In the genomic region with DNA sequence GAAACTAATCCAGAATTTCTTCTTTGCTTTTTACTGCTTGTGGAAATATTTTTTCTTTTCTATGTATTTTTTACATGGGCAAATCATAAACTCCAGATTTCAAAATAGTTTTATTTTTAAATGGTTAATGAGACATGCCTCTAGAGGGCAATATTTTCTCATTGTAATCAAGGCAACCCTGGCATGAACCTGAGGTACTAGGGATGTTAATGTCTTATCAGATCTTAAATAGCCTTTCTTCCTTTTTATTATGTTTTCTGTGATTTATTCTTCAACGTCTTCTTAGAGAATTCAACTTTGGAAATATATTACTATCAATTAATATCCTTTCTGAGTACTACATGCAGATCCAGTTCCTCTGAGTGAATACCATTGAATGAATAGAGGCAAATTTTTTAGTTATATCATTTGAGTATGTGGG, we compare ENCODE assay signal across 8 cellular contexts.
DNase-seq lines count a peak whose midpoint lies in the region; ATAC-seq, FAIRE-seq and TF ChIP-seq lines count a peak whose summit lies in the region.

No MANE protein-coding gene starts in this region.

- H3K9me3 ChIP-seq in A549, result no peaks in the 10 kb centered on the region
- H3K9me3 ChIP-seq in mammary epithelial cell (replicated peaks; ENCODE audit: insufficient read depth, low read length), result no peaks in the 10 kb centered on the region

- H3K23ac ChIP-seq in mesendoderm (ENCODE audit: low read length), result no peak overlapping the region

- peak in 1 of 2 experiments; percentile 64; a peak in 3 of 6 replicates for ATAC-seq in A549
- ATAC-seq in HG03097 (IDR thresholded peaks at IDR 0.05; ENCODE audit: low FRiP score, unreplicated experiment), result no peak
- no peak for ATAC-seq in GM19395 (IDR thresholded peaks at IDR 0.05; ENCODE audit: unreplicated experiment)
- ATAC-seq in HG03442 (IDR thresholded peaks at IDR 0.05; ENCODE audit: unreplicated experiment), result no peak

- H3K79me1 ChIP-seq in mesendoderm (ENCODE audit: low read length), result no peaks in the 10 kb centered on the region

- CTCF ChIA-PET in A549 (lab: Yijun Ruan, JAX), result interaction anchor here (1.0 to 2.7 kb wide), 7 partner anchors 282 to 572 kb away, joined by 4 to 20 read pairs (median 7); partner anchors contain the start of gene TBX2
- CTCF ChIA-PET in GM10248 (lab: Yijun Ruan, JAX), result no interaction called here
- CTCF ChIA-PET in mammary epithelial cell (lab: Charles Lee; ENCODE audit: low non-redundant PET), result no interaction called here

- H4K8ac ChIP-seq in mesendoderm (ENCODE audit: low read depth, low read length), result no peak overlapping the region

- 0% methylated on average over 1 of the region's 1 CpG for WGBS in A549 (ENCODE audit: missing lambda C conversion rate)
- 8% methylated on average over 1 of the region's 1 CpG for WGBS in mammary epithelial cell (ENCODE audit: low coverage, missing lambda C conversion rate)
- WGBS in mesendoderm (ENCODE audit: extremely low coverage, insufficient coverage, low lambda C conversion rate), result no CpG with 5 or more reads among the region's 1 CpG

- H3K27ac ChIP-seq in A549, result no peak overlapping the region
- H3K27ac ChIP-seq in mammary epithelial cell (ENCODE audit: insufficient read depth, low read depth, low read length), result no peak overlapping the region
- H3K27ac ChIP-seq in mesendoderm (ENCODE audit: low read depth, low read length), result no peak overlapping the region

- H2BK5ac ChIP-seq in mesendoderm (ENCODE audit: low read length), result no peak overlapping the region

- H3K36me3 ChIP-seq in mammary epithelial cell (ENCODE audit: insufficient read depth, low read length) (no peaks in the 10 kb centered on the region), mesendoderm (ENCODE audit: control insufficient read depth, insufficient read depth, low read length) (no peaks in the 10 kb centered on the region)

- no peak overlapping the region for H4K5ac ChIP-seq in mesendoderm (ENCODE audit: low read length)

- H3K4me2 ChIP-seq in A549, result no peak overlapping the region
- H3K4me2 ChIP-seq in mammary epithelial cell (ENCODE audit: insufficient read depth, low read depth, low read length), result no peak overlapping the region
- no peak overlapping the region for H3K4me2 ChIP-seq in mesendoderm (ENCODE audit: low read length)

- H3K79me2 ChIP-seq in mammary epithelial cell (ENCODE audit: insufficient read depth, low read length), result no peaks in the 10 kb centered on the region
- no peaks in the 10 kb centered on the region for H3K79me2 ChIP-seq in mesendoderm (ENCODE audit: control insufficient read depth, insufficient read depth, low read length)

- dilution Hi-C loops in mammary epithelial cell (cut with HindIII; ENCODE audit: low sequenced_read_pairs), result no loop called here

- H3K4me3 ChIP-seq in A549, result no peak overlapping the region
- no peak overlapping the region for H3K4me3 ChIP-seq in mammary epithelial cell (replicated peaks in 1 of 3; ENCODE audit: insufficient read depth in 1 of 3, low read depth in 2 of 3, low read length in 3 of 3)
- H3K4me3 ChIP-seq in mesendoderm (ENCODE audit: low read length), result no peak overlapping the region

- H3K4ac ChIP-seq in mesendoderm (ENCODE audit: low read depth, low read length), result no peak overlapping the region

- no TSS peak for BruUV-seq in mammary epithelial cell (replicated peaks; lab: Mats Ljungman, UMichigan)

- H3K27me3 ChIP-seq in mammary epithelial cell (ENCODE audit: insufficient read depth, low read length), result no peaks in the 10 kb centered on the region
- H3K27me3 ChIP-seq in mesendoderm (ENCODE audit: insufficient read depth, low read length, poor library complexity), result no peaks in the 10 kb centered on the region

- H4K20me1 ChIP-seq in mammary epithelial cell (ENCODE audit: insufficient read depth, low read length), result no peaks in the 10 kb centered on the region

- POLR2A ChIA-PET in A549 (lab: Yijun Ruan, JAX) (no interaction called here), GM10248 (lab: Yijun Ruan, JAX) (no interaction called here)

- no peak overlapping the region for H2BK15ac ChIP-seq in mesendoderm (replicated peaks; ENCODE audit: low read depth)

- TF ChIP-seq POLR2A in A549 (IDR thresholded peaks at IDR 0.05; ENCODE audit: low read length), result no peak

- H2AK5ac ChIP-seq in mesendoderm (ENCODE audit: low read length), result no peak overlapping the region

- H3K18ac ChIP-seq in mesendoderm (ENCODE audit: low read length), result no peak overlapping the region

- no peak overlapping the region for H3K56ac ChIP-seq in mesendoderm (ENCODE audit: low read length)

- DNase-seq in A549 (ENCODE audit: low read depth in 1 of 2, low spot score in 1 of 2) (peak; percentile 7 to 63), GM10248 (ENCODE audit: extremely low spot score) (peak; percentile 8), NCI-H2227 (lab: John Stamatoyannopoulos, UW; ENCODE audit: unreplicated experiment) (peak; percentile 43), mammary epithelial cell (peak; percentile 12), mesendoderm (peak; percentile 41)

- peaks cover 7% of the 10 kb centered on the region; the same call in 2 of the 3 replicates for H3K4me1 ChIP-seq in A549
- no peaks in the 10 kb centered on the region for H3K4me1 ChIP-seq in mammary epithelial cell (ENCODE audit: insufficient read depth, low read length)
- H3K4me1 ChIP-seq in mesendoderm (ENCODE audit: control insufficient read depth, low read depth, low read length), result no peaks in the 10 kb centered on the region

- H3K9ac ChIP-seq in mammary epithelial cell (ENCODE audit: insufficient read depth, low read length) (no peak overlapping the region), mesendoderm (ENCODE audit: low read length) (no peak overlapping the region)

- TF ChIP-seq CTCF in A549 (IDR thresholded peaks at IDR 0.05) (peak; percentile 91), GM10248 (IDR thresholded peaks at IDR 0.05; ENCODE audit: control extremely low read depth, extremely low read depth, low read depth, missing control alignments) (peak; percentile 50), mammary epithelial cell (conservative IDR thresholded peaks at IDR 0.05 in 1 of 2, IDR thresholded peaks at IDR 0.05 in 1 of 2; ENCODE audit: extremely low read depth in 1 of 2, insufficient read depth in 1 of 2, low read depth in 1 of 2, low read length in 2 of 2) (peak; percentile 32 to 52)

- H2BK120ac ChIP-seq in mesendoderm (ENCODE audit: low read depth, low read length), result no peak overlapping the region

- peak; percentile 91 to 95 for TF ChIP-seq RAD21 in A549 (conservative IDR thresholded peaks at IDR 0.05 in 1 of 2, IDR thresholded peaks at IDR 0.05 in 1 of 2)

- FAIRE-seq in A549 (lab: Jason Lieb, UNC), result peak; percentile 91

- TF ChIP-seq EP300 in A549 (IDR thresholded peaks at IDR 0.05), result no peak

- H2AFZ ChIP-seq in mammary epithelial cell (ENCODE audit: low read depth, low read length), result no peak overlapping the region

- in situ Hi-C loops in mammary epithelial cell (cut with MboI; ENCODE audit: low sequenced_read_pairs in 2 of 2), result loop anchor here (25.0 kb wide), 2 partner anchors 385 to 585 kb away; partner anchors contain the start of genes NACA2 (in 1 of the 2) and TBX2 (in 1 of the 2)

- intact Hi-C loops in mammary epithelial cell (cut with micrococcal nuclease), result loop anchor here (1.0 to 2.0 kb wide), 4 partner anchors 282 to 549 kb away; no protein-coding TSS in a partner anchor

TF ChIP-seq in A549, 52 proteins besides CTCF, POLR2A, EP300 and RAD21:
- TF ChIP-seq, protein P1, sequence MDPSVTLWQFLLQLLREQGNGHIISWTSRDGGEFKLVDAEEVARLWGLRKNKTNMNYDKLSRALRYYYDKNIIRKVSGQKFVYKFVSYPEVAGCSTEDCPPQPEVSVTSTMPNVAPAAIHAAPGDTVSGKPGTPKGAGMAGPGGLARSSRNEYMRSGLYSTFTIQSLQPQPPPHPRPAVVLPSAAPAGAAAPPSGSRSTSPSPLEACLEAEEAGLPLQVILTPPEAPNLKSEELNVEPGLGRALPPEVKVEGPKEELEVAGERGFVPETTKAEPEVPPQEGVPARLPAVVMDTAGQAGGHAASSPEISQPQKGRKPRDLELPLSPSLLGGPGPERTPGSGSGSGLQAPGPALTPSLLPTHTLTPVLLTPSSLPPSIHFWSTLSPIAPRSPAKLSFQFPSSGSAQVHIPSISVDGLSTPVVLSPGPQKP (IDR thresholded peaks at IDR 0.05; ENCODE audit: low read depth, low read length), result no peak
- TF ChIP-seq GATA3 (IDR thresholded peaks at IDR 0.05; ENCODE audit: borderline replicate concordance) (peak; percentile 18; the same call in 1 of the 2 replicates), SMC3 (IDR thresholded peaks at IDR 0.05) (peak; percentile 88), POLR2AphosphoS2 (conservative IDR thresholded peaks at IDR 0.05; ENCODE audit: low read length) (no peak)
